ENCODE assay signal across 8 cellular contexts in the genomic region with DNA sequence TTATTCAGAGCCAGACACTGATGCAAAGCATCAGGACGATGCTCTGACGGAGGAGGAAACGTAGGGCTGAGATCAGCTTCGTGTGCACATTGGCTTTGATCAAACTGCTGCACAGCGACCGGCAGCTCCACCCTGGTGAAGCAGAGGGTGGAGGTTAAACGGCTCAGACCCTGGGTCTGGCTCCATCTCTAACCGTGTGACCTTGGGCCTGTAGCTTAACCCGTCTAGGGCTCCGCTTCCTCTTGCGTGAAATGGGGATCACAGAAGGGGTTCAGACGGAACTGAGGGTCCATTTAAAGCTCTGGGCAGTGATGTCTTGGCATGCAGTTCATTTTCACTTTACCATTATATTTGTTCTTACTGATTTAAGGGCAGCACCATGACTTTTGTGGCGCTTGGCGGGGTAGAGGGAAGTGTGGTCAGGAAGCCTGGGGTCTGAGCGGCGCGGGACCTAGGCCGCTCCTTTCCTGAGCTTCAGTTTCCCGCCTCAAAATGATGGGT. TPM values are rescaled to one million over a fixed set of nuclear protein-coding genes. Genes with fewer than 3 reads are reported as not detected.
DNase-seq lines count a peak whose midpoint lies in the region; ATAC-seq and TF ChIP-seq lines count a peak whose summit lies in the region.

No MANE protein-coding gene starts in this region.

- H3K27me3 Mint-ChIP-seq in MCF 10A (ENCODE audit: insufficient read depth, unreplicated experiment), result no peaks in the 10 kb centered on the region

- BruUV-seq in MCF 10A (replicated peaks; lab: Mats Ljungman, UMichigan), result no TSS peak

- peak overlapping the region; percentile 89 for H3K4me3 Mint-ChIP-seq in MCF 10A (ENCODE audit: unreplicated experiment)

- intact Hi-C loops in MCF 10A (cut with micrococcal nuclease) (no loop called here), left colon (cut with DNase I, micrococcal nuclease) (no loop called here)

- H3K36me3 Mint-ChIP-seq in MCF 10A (ENCODE audit: insufficient read depth, unreplicated experiment), result peaks cover 13% of the 10 kb centered on the region

- ATAC-seq in GM18498 (IDR thresholded peaks at IDR 0.05; ENCODE audit: unreplicated experiment) (peak; percentile 14), HG03342 (IDR thresholded peaks at IDR 0.05; ENCODE audit: unreplicated experiment) (peak; percentile 22), left colon (peak; percentile 66)

- DNase-seq in A172 (ENCODE audit: low spot score), result peak; percentile 16
- peak; percentile 49 for DNase-seq in SW480 (ENCODE audit: low spot score)
- DNase-seq in MCF 10A (ENCODE audit: unreplicated experiment), result peak; percentile 22
- peak; percentile 37 to 38 for DNase-seq in left colon
- DNase-seq in stimulated activated CD8-positive, alpha-beta memory T cell treated with anti-CD3 and anti-CD28 coated beads, Interleukin-15, amount 100 ng/mL, for 48 hours (ENCODE audit: low read depth in 2 of 2), result peak; percentile 4 to 21
- DNase-seq in ecto neural progenitor cell (ENCODE audit: low spot score), result no peak

- peaks cover 19% of the 10 kb centered on the region for H3K4me1 Mint-ChIP-seq in MCF 10A (ENCODE audit: insufficient read depth, unreplicated experiment)

- peak overlapping the region; percentile 75 for H3K27ac Mint-ChIP-seq in MCF 10A (ENCODE audit: low read depth, unreplicated experiment)

- POLR2A ChIA-PET in MCF 10A (lab: Yijun Ruan, JAX), result interaction anchor here (0.8 to 2.4 kb wide), 10 partner anchors 8 to 195 kb away, joined by 3 to 33 read pairs (median 5); a partner anchor contains a TSS

- H3K9me3 Mint-ChIP-seq in MCF 10A (ENCODE audit: unreplicated experiment), result no peaks in the 10 kb centered on the region

- no peak for TF ChIP-seq CTCF in MCF 10A (IDR thresholded peaks at IDR 0.05; ENCODE audit: unreplicated experiment)

- CTCF ChIA-PET in MCF 10A (lab: Yijun Ruan, JAX), result interaction anchor here (0.5 to 2.6 kb wide), 6 partner anchors 14 to 814 kb away, joined by 3 to 13 read pairs (median 5); a partner anchor contains a TSS

RNA-seq across cellular contexts. Expression of a gene that starts 0.6 kb away (rescaled TPM):
- 14.7 and 17.1 TPM in 2 replicates for total RNA-seq in A172 (2014; rRNA removed; shearing (Covaris generic))
- total RNA-seq in MCF 10A (2022), result 8.8 and 9.2 TPM in 2 replicates
- total RNA-seq in left colon, result 1 to 10 TPM; 5.2 to 5.6 TPM

Comparison
In these comparisons a context has a peak if more than half of its experiments do, and no peak if none do; other contexts are left out.
1. ATAC-seq: peak in every context shown above with its lines; median percentile 66 in left colon; 22 in HG03342; 14 in GM18498.